Comparison of ENCODE assay signal across 9 cellular contexts in genomic region chr22:17213976-17214375, GRCh38. TPM values are rescaled to one million over a fixed set of nuclear protein-coding genes. Genes with fewer than 3 reads are reported as not detected.
A peak's percentile ranks its signal among the peaks of the same experiment; 100 is the strongest.
DNase-seq lines count a peak whose midpoint lies in the region; ATAC-seq and TF ChIP-seq lines count a peak whose summit lies in the region.
"Had no signal": no experiment of that assay in that cellular context is flagged by ENCODE, and none has a peak within 500 bp of the region (broad histone marks: within the 10 kb centered on the region; RNA-seq: fewer than 3 reads in every experiment).

No MANE protein-coding gene starts in this region.

- TF ChIP-seq CTCF in GM13976 (IDR thresholded peaks at IDR 0.05; ENCODE audit: borderline replicate concordance, control extremely low read depth, extremely low read depth, insufficient read depth, missing control alignments) = peak; percentile 33
- peak; percentile 62 for TF ChIP-seq CTCF in OCI-LY3 (IDR thresholded peaks at IDR 0.05; ENCODE audit: low read depth, low read length)

- H3K79me2 ChIP-seq in OCI-LY3 (ENCODE audit: low read length) = peaks cover 5% of the 10 kb centered on the region; the same call in 1 of the 2 replicates

- no peak for ATAC-seq in activated naive CD8-positive, alpha-beta T cell treated with anti-CD3 and anti-CD28 coated beads, Interleukin-2, amount 10 ng/mL, durations not matched to agents 7 days and 5 days (ENCODE audit: low read depth)
- ATAC-seq in left colon (peak; percentile 83), GM21381 (IDR thresholded peaks at IDR 0.05; ENCODE audit: unreplicated experiment) (no peak), HG03159 (IDR thresholded peaks at IDR 0.05; ENCODE audit: unreplicated experiment) (no peak)
- peak; percentile 37 for ATAC-seq in stimulated activated naive CD8-positive, alpha-beta T cell treated with anti-CD3 and anti-CD28 coated beads, Interleukin-15, Interleukin-2, amounts not matched to agents 100 U/mL and 50 U/mL, for 24 hours

- no peak overlapping the region for H3K4me3 ChIP-seq in OCI-LY3 (ENCODE audit: low read length)
- H3K4me3 ChIP-seq: SK-N-MC had no signal

- peaks cover 38% of the 10 kb centered on the region for H3K4me1 Mint-ChIP-seq in activated naive CD8-positive, alpha-beta T cell treated with anti-CD3 and anti-CD28 coated beads, Interleukin-2, amount 10 ng/mL, durations not matched to agents 7 days and 5 days

- in situ Hi-C loops in GM13976 (cut with MboI; ENCODE audit: low sequenced_read_pairs, unreplicated experiment) = no loop called here

- H3K27ac ChIP-seq in OCI-LY3 (ENCODE audit: low read length) = peak overlapping the region; percentile 39
- H3K27ac ChIP-seq: SK-N-MC had no signal

- H3K36me3 ChIP-seq in OCI-LY3 (replicated peaks; ENCODE audit: low read depth, low read length) = no peaks in the 10 kb centered on the region

- H2AFZ ChIP-seq in OCI-LY3 (ENCODE audit: low read depth, low read length) = 0 out of 2 replicates have a peak overlapping the region, but pooled peaks have one; percentile 6

- H3K9me3 Mint-ChIP-seq in activated naive CD8-positive, alpha-beta T cell treated with anti-CD3 and anti-CD28 coated beads, Interleukin-2, amount 10 ng/mL, durations not matched to agents 7 days and 5 days = no peaks in the 10 kb centered on the region

- POLR2A ChIA-PET in activated naive CD8-positive, alpha-beta T cell treated with anti-CD3 and anti-CD28 coated beads, Interleukin-2, amount 10 ng/mL, durations not matched to agents 7 days and 5 days (lab: Charles Lee) = interaction anchor here (0.6 to 0.7 kb wide), 4 partner anchors 10 to 563 kb away, joined by 3 to 4 read pairs (median 3); no protein-coding TSS in a partner anchor

- no peak overlapping the region for H3K27ac Mint-ChIP-seq in activated naive CD8-positive, alpha-beta T cell treated with anti-CD3 and anti-CD28 coated beads, Interleukin-2, amount 10 ng/mL, durations not matched to agents 7 days and 5 days

- H4K20me1 ChIP-seq in OCI-LY3 (ENCODE audit: insufficient read depth, low read length) = no peaks in the 10 kb centered on the region

- peaks cover 47% of the 10 kb centered on the region for H3K4me1 ChIP-seq in OCI-LY3 (ENCODE audit: low read length)

- no peak overlapping the region for H3K4me3 Mint-ChIP-seq in activated naive CD8-positive, alpha-beta T cell treated with anti-CD3 and anti-CD28 coated beads, Interleukin-2, amount 10 ng/mL, durations not matched to agents 7 days and 5 days

- intact Hi-C loops in left colon (cut with DNase I, micrococcal nuclease) = no loop called here

- H3K36me3 Mint-ChIP-seq in activated naive CD8-positive, alpha-beta T cell treated with anti-CD3 and anti-CD28 coated beads, Interleukin-2, amount 10 ng/mL, durations not matched to agents 7 days and 5 days = peaks cover 14% of the 10 kb centered on the region

- peak overlapping the region; percentile 5; the same call in 1 of the 2 replicates for H3K9ac ChIP-seq in OCI-LY3 (ENCODE audit: low read length)

- peak overlapping the region; percentile 2; the same call in 1 of the 2 replicates for H3K4me2 ChIP-seq in OCI-LY3 (ENCODE audit: low read length)

- DNase-seq in GM13976 (ENCODE audit: low spot score) (no peak), left colon (peak in 1 of 2 donors; percentile 72), SW480 (ENCODE audit: low spot score) (no peak)
- peak; percentile 53 for DNase-seq in activated naive CD8-positive, alpha-beta T cell treated with anti-CD3 and anti-CD28 coated beads, Interleukin-2, amount 10 ng/mL, durations not matched to agents 7 days and 5 days
- DNase-seq in stimulated activated naive CD8-positive, alpha-beta T cell treated with anti-CD3 and anti-CD28 coated beads, Interleukin-15, Interleukin-2, amounts not matched to agents 100 U/mL and 50 U/mL, for 24 hours = peak; percentile 61

- no peaks in the 10 kb centered on the region for H3K9me3 ChIP-seq in OCI-LY3 (ENCODE audit: insufficient read depth, low read length)

- H3K27me3 ChIP-seq in OCI-LY3 (ENCODE audit: low read depth, low read length) = no peaks in the 10 kb centered on the region

- H3K27me3 Mint-ChIP-seq in activated naive CD8-positive, alpha-beta T cell treated with anti-CD3 and anti-CD28 coated beads, Interleukin-2, amount 10 ng/mL, durations not matched to agents 7 days and 5 days = no peaks in the 10 kb centered on the region

RNA-seq across cellular contexts. Expression of gene ADA2, which starts 5.3 kb away (rescaled TPM):
- 10 to 100 TPM; 81.6 to 90.6 TPM for total RNA-seq in activated naive CD8-positive, alpha-beta T cell treated with anti-CD3 and anti-CD28 coated beads, Interleukin-2, amount 10 ng/mL, durations not matched to agents 7 days and 5 days
- 10 to 100 TPM in 1 of 2 donors, 1 to 10 TPM in 1; 7.5 to 19.2 TPM for total RNA-seq in left colon

RNA-seq across cellular contexts. Expression of gene HDHD5, which starts 54.9 kb away (rescaled TPM):
- total RNA-seq in activated naive CD8-positive, alpha-beta T cell treated with anti-CD3 and anti-CD28 coated beads, Interleukin-2, amount 10 ng/mL, durations not matched to agents 7 days and 5 days = 10 to 100 TPM; 33.7 to 34.7 TPM
- total RNA-seq in left colon = 10 to 100 TPM; 29.0 to 41.8 TPM

Comparison
In these comparisons a context has a peak if more than half of its experiments do, and no peak if none do; other contexts are left out.
1. DNase-seq: peak in activated naive CD8-positive, alpha-beta T cell treated with anti-CD3 and anti-CD28 coated beads, Interleukin-2, amount 10 ng/mL, durations not matched to agents 7 days and 5 days (single experiment) and stimulated activated naive CD8-positive, alpha-beta T cell treated with anti-CD3 and anti-CD28 coated beads, Interleukin-15, Interleukin-2, amounts not matched to agents 100 U/mL and 50 U/mL, for 24 hours (single experiment); none in GM13976 (single experiment) and SW480 (single experiment).
2. ATAC-seq: peak in left colon (single experiment) and stimulated activated naive CD8-positive, alpha-beta T cell treated with anti-CD3 and anti-CD28 coated beads, Interleukin-15, Interleukin-2, amounts not matched to agents 100 U/mL and 50 U/mL, for 24 hours (single experiment); none in activated naive CD8-positive, alpha-beta T cell treated with anti-CD3 and anti-CD28 coated beads, Interleukin-2, amount 10 ng/mL, durations not matched to agents 7 days and 5 days (single experiment), GM21381 (single experiment) and HG03159 (single experiment).
3. RNA of gene ADA2, which starts 5.3 kb away (total RNA-seq): 81.6 to 90.6 TPM in activated naive CD8-positive, alpha-beta T cell treated with anti-CD3 and anti-CD28 coated beads, Interleukin-2, amount 10 ng/mL, durations not matched to agents 7 days and 5 days; 7.5 to 19.2 TPM in left colon; every median in the first group is over 4 times any median in the second.